In the genomic region with DNA sequence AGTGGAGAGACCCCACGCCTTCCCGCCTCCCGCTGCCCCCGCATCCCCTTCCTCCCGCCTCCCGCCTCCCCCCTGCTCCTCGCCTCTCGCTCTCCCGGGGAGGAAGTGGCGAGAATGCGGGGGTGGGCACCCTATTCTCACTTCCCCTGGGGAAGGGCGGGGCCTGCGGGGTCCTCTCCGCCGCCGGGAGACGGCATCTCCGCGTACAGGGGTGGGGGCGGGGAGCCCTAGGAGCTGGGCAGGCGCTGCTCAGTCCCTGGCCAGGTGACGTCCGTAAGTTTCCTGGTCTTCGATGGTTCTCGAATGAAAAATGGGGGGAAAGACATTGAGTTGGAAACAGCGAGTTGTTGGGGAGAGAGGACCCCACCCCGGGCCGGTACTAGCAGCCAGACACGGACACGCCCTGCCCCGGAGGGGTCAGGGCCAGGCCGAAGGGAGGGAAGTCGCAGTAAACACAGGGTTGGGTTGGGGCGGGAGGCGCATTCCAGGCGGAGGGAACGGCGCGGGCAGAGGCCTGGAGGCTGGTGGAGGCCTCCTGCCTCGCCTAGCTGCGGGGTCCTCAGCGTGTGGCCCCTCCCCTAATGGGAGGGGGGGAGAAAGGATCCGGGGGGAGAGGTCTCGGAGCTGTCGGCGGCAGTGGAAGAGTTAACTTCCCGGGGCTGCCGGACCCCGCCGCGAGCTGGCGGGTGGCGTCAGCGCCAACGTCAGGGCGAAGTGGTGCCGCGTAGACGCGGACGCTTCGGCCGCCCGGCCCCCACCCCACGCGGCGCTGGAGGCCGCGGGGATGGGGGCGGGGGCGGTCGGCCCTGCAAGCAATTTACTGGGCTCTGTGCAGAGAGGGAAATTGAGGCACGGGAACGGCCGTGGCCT, we compare ENCODE assay signal across 8 cellular contexts. TPM values are rescaled to one million over a fixed set of nuclear protein-coding genes. Genes with fewer than 3 reads are reported as not detected.
DNase-seq lines count a peak whose midpoint lies in the region; ATAC-seq and TF ChIP-seq lines count a peak whose summit lies in the region.

No MANE protein-coding gene starts in this region.

- CTCF ChIA-PET in HEK293T (lab: Yijun Ruan, JAX), result interaction anchor here (0.5 to 2.6 kb wide), 4 partner anchors 12 to 748 kb away, joined by 3 to 20 read pairs (median 6); partner anchors contain the start of genes GDF15 and JUND

- H3K4me1 ChIP-seq in ES-I3 (ENCODE audit: insufficient read depth, low read length) (peaks cover 11% of the 10 kb centered on the region), mononuclear cell (ENCODE audit: insufficient read depth, low read length) (peaks cover 62% of the 10 kb centered on the region)

- H3K9ac ChIP-seq in ES-I3 (ENCODE audit: low read depth, low read length), result peak overlapping the region; percentile 94

- no peaks in the 10 kb centered on the region for H3K36me3 ChIP-seq in ES-I3 (ENCODE audit: insufficient read depth, low read length)

- DNase-seq in HEK293T (ENCODE audit: extremely low spot score) (peak; percentile 70), NCI-H82 treated with DMSO at 0.1 percent for 48 hours (lab: John Stamatoyannopoulos, UW; ENCODE audit: unreplicated experiment) (peak; percentile 29), activated T-cell treated with anti-CD3 and anti-CD28 coated beads for 1 hour (ENCODE audit: low read depth) (peak; percentile 59), epithelial cell of esophagus (ENCODE audit: low read depth) (peak; percentile 39)
- DNase-seq in stimulated activated CD8-positive, alpha-beta memory T cell treated with anti-CD3 and anti-CD28 coated beads, Interleukin-4, amount 100 ng/mL, for 48 hours, result peak; percentile 95

- H3K9me3 ChIP-seq in ES-I3 (ENCODE audit: control insufficient read depth, insufficient read depth, low read length) (no peaks in the 10 kb centered on the region), mononuclear cell (ENCODE audit: low read depth, low read length) (no peaks in the 10 kb centered on the region)

- no peak for ATAC-seq in HG02981 (IDR thresholded peaks at IDR 0.05; ENCODE audit: unreplicated experiment)

- H3K27me3 ChIP-seq in mononuclear cell (ENCODE audit: insufficient read depth, low read length), result no peaks in the 10 kb centered on the region

- POLR2A ChIA-PET in HEK293T (lab: Yijun Ruan, JAX), result interaction anchor here (1.1 to 5.7 kb wide), 7 partner anchors 12 to 432 kb away, joined by 3 to 120 read pairs (median 5); partner anchors contain the start of genes JUND, LSM4, RPL18A and SSBP4

- peak overlapping the region; percentile 33 for H3K4me3 ChIP-seq in epithelial cell of esophagus (ENCODE audit: low read length)
- peak overlapping the region; percentile 74 for H3K4me3 ChIP-seq in mononuclear cell (ENCODE audit: low read length)

- TF ChIP-seq CTCF in epithelial cell of esophagus (IDR thresholded peaks at IDR 0.05; ENCODE audit: insufficient read depth, low read depth, low read length, missing control alignments), result no peak

TF ChIP-seq in HEK293T, 16 proteins besides CTCF, POLR2A, EP300 and RAD21:
- TF ChIP-seq BHLHE40 (IDR thresholded peaks at IDR 0.05; ENCODE audit: borderline replicate concordance) (no peak), SUZ12 (IDR thresholded peaks at IDR 0.05) (no peak), FOXM1 (IDR thresholded peaks at IDR 0.05; ENCODE audit: borderline replicate concordance) (peak; percentile 83; the same call in 1 of the 2 replicates), FOXK2 (IDR thresholded peaks at IDR 0.05) (no peak), L3MBTL2 (conservative IDR thresholded peaks at IDR 0.05) (peak; percentile 89), SP1 (IDR thresholded peaks at IDR 0.05) (no peak), LEF1 (IDR thresholded peaks at IDR 0.05; ENCODE audit: borderline replicate concordance) (no peak; the same call in 1 of the 2 replicates)

RNA-seq across cellular contexts. Expression of gene JUND, which starts 10.4 kb away (rescaled TPM):
- total RNA-seq in mononuclear cell, result 1,318 TPM

RNA-seq across cellular contexts. Expression of gene IQCN, which starts 17.6 kb away (rescaled TPM):
- 7.7 TPM for total RNA-seq in mononuclear cell

RNA-seq across cellular contexts. Expression of gene LSM4, which starts 31.1 kb away (rescaled TPM):
- total RNA-seq in mononuclear cell, result 62.4 TPM

RNA-seq across cellular contexts. Expression of gene PGPEP1, which starts 48.6 kb away (rescaled TPM):
- total RNA-seq in mononuclear cell, result 21.4 TPM

Comparison
In these comparisons a context has a peak if more than half of its experiments do, and no peak if none do; other contexts are left out.
1. DNase-seq: peak in every context shown above with its lines; median percentile 95 in stimulated activated CD8-positive, alpha-beta memory T cell treated with anti-CD3 and anti-CD28 coated beads, Interleukin-4, amount 100 ng/mL, for 48 hours; 70 in HEK293T; 59 in activated T-cell treated with anti-CD3 and anti-CD28 coated beads for 1 hour; 39 in epithelial cell of esophagus; 29 in NCI-H82 treated with DMSO at 0.1 percent for 48 hours.